7 cellular contexts compared by ENCODE assay signal in the genomic region with DNA sequence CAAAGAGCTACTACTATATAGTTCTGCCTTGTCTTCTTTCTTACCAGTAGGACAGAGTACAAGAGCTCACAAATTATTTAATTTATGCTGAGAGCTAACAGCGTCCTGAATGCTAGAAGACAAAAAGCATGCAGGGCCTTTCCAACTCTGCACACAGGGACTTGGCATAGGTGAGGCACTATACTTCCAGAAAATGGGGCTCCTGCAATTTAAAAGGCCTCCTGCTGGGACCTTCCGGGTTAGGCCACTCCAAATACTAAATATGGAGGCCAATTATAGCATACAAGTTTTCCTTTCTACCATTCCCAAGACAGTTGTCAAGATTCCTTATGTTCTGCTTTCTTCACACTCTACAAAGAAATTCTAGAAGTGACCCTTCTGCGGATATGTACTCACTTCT. TPM values are rescaled to one million over a fixed set of nuclear protein-coding genes. Genes with fewer than 3 reads are reported as not detected.
DNase-seq lines count a peak whose midpoint lies in the region; ATAC-seq and TF ChIP-seq lines count a peak whose summit lies in the region.

No MANE protein-coding gene starts in this region.

- ATAC-seq in WTC11: peak; percentile 1; the same call in 1 of the 2 replicates
- no peak for ATAC-seq in stimulated activated effector memory CD8-positive, alpha-beta T cell treated with anti-CD3 and anti-CD28 coated beads, Interleukin-12 subunit alpha, Interleukin-12 subunit beta, amount 100 ng/mL, for 72 hours

- H3K27me3 ChIP-seq in GM06990 (replicated peaks; ENCODE audit: control insufficient read depth, insufficient read depth, low read length): no peaks in the 10 kb centered on the region
- peaks cover 27% of the 10 kb centered on the region for H3K27me3 ChIP-seq in HUES64 (ENCODE audit: insufficient read depth, low read length)
- peaks cover 6% of the 10 kb centered on the region for H3K27me3 ChIP-seq in hepatocyte

- H3K9me3 Mint-ChIP-seq in WTC11: no peaks in the 10 kb centered on the region
- H3K9me3 Mint-ChIP-seq in stimulated activated effector memory CD8-positive, alpha-beta T cell treated with anti-CD3 and anti-CD28 coated beads, Interleukin-12 subunit alpha, Interleukin-12 subunit beta, amount 100 ng/mL, for 72 hours: no peaks in the 10 kb centered on the region

- CTCF ChIA-PET in WTC11 (lab: Charles Lee): interaction anchor here (3.2 kb wide), 1 partner anchor 18 kb away, joined by 36 read pairs; the partner anchor contains the start of gene DYNC2H1

- H3K4me1 Mint-ChIP-seq in WTC11: peaks cover 21% of the 10 kb centered on the region
- H3K4me1 Mint-ChIP-seq in stimulated activated effector memory CD8-positive, alpha-beta T cell treated with anti-CD3 and anti-CD28 coated beads, Interleukin-12 subunit alpha, Interleukin-12 subunit beta, amount 100 ng/mL, for 72 hours: peaks cover 10% of the 10 kb centered on the region

- H3K4me2 ChIP-seq in hepatocyte: peak overlapping the region; percentile 81

- peak overlapping the region; percentile 89 for H3K4me3 Mint-ChIP-seq in WTC11
- H3K4me3 Mint-ChIP-seq in stimulated activated effector memory CD8-positive, alpha-beta T cell treated with anti-CD3 and anti-CD28 coated beads, Interleukin-12 subunit alpha, Interleukin-12 subunit beta, amount 100 ng/mL, for 72 hours: peak overlapping the region; percentile 83

- H3K27me3 Mint-ChIP-seq in WTC11 (ENCODE audit: low read depth): peaks cover 10% of the 10 kb centered on the region

- H3K9me3 ChIP-seq in HUES64 (ENCODE audit: insufficient read depth, low read depth, low read length) (no peaks in the 10 kb centered on the region), hepatocyte (ENCODE audit: low read depth) (no peaks in the 10 kb centered on the region)

- H3K27ac Mint-ChIP-seq in WTC11: peak overlapping the region; percentile 79
- peak overlapping the region; percentile 91 for H3K27ac Mint-ChIP-seq in stimulated activated effector memory CD8-positive, alpha-beta T cell treated with anti-CD3 and anti-CD28 coated beads, Interleukin-12 subunit alpha, Interleukin-12 subunit beta, amount 100 ng/mL, for 72 hours

- H3K79me2 ChIP-seq in hepatocyte: peaks cover 52% of the 10 kb centered on the region

- H3K4me3 ChIP-seq in GM06990 (replicated peaks; ENCODE audit: low read depth, low read length) (peak overlapping the region; percentile 99), HUES64 (ENCODE audit: low read length) (peak overlapping the region; percentile 94), hepatocyte (peak overlapping the region; percentile 82)

- no peaks in the 10 kb centered on the region for H3K9me2 ChIP-seq in hepatocyte (replicated peaks; ENCODE audit: insufficient read depth)

- H3K9ac ChIP-seq in HUES64 (ENCODE audit: low read depth, low read length): peak overlapping the region; percentile 73

- WGBS in HUES64: 0% methylated on average over 3 of the region's 3 CpGs
- 1% methylated on average over 3 of the region's 3 CpGs for WGBS in hepatocyte (ENCODE audit: low lambda C conversion rate, missing lambda C conversion rate)

- TF ChIP-seq CTCF in GM06990 (IDR thresholded peaks at IDR 0.05; ENCODE audit: insufficient read depth, low read length, poor library complexity, severe bottlenecking): no peak
- no peak for TF ChIP-seq CTCF in WTC11 (IDR thresholded peaks at IDR 0.05)
- TF ChIP-seq CTCF in hepatocyte (IDR thresholded peaks at IDR 0.05; ENCODE audit: poor library complexity): no peak

- DNase-seq in GM06990 (ENCODE audit: extremely low read depth, insufficient read length): no peak
- DNase-seq in WTC11 (ENCODE audit: low spot score): no peak
- DNase-seq in hepatocyte (ENCODE audit: low spot score): peak; percentile 14
- no peak for DNase-seq in stimulated activated effector memory CD8-positive, alpha-beta T cell treated with anti-CD3 and anti-CD28 coated beads, Interleukin-12 subunit alpha, Interleukin-12 subunit beta, amount 100 ng/mL, for 72 hours (ENCODE audit: low spot score in 2 of 2)
- DNase-seq in stimulated activated CD4-positive, alpha-beta T cell treated with anti-CD3 and anti-CD28 coated beads, Interleukin-2, amount 100 ng/mL, for 24 hours: no peak
- DNase-seq in mucosa of gallbladder (ENCODE audit: low spot score): no peak

- peaks cover 24% of the 10 kb centered on the region for H3K36me3 Mint-ChIP-seq in WTC11
- H3K36me3 Mint-ChIP-seq in stimulated activated effector memory CD8-positive, alpha-beta T cell treated with anti-CD3 and anti-CD28 coated beads, Interleukin-12 subunit alpha, Interleukin-12 subunit beta, amount 100 ng/mL, for 72 hours: peaks cover 47% of the 10 kb centered on the region

- peaks cover 1% of the 10 kb centered on the region; the same call in 1 of the 2 replicates for H3K36me3 ChIP-seq in GM06990 (ENCODE audit: control insufficient read depth, insufficient read depth, low read length)
- H3K36me3 ChIP-seq in HUES64 (ENCODE audit: insufficient read depth, low read length): peaks cover 43% of the 10 kb centered on the region
- H3K36me3 ChIP-seq in hepatocyte (replicated peaks; ENCODE audit: insufficient read depth, low read depth): no peaks in the 10 kb centered on the region

- H3K4me1 ChIP-seq in HUES64 (ENCODE audit: insufficient read depth, low read length) (peaks cover 15% of the 10 kb centered on the region), hepatocyte (ENCODE audit: insufficient read depth) (peaks cover 13% of the 10 kb centered on the region)

- peak overlapping the region; percentile 84 for H2AFZ ChIP-seq in hepatocyte

- POLR2A ChIA-PET in WTC11 (lab: Charles Lee): interaction anchor here (0.9 to 3.0 kb wide), 2 partner anchors 14 to 18 kb away, joined by 3 to 29 read pairs; partner anchors contain the start of gene DYNC2H1

- H4K20me1 ChIP-seq in hepatocyte (ENCODE audit: insufficient read depth, poor library complexity, severe bottlenecking): peaks cover 4% of the 10 kb centered on the region

- H3K27ac ChIP-seq in HUES64 (ENCODE audit: low read depth, low read length) (peak overlapping the region; percentile 56; the same call in 1 of the 2 replicates), hepatocyte (peak overlapping the region; percentile 96)

TF ChIP-seq in WTC11, 78 proteins besides CTCF, POLR2A, EP300 and RAD21:
- TF ChIP-seq FOXK1 (CRISPR knock-in tag; IDR thresholded peaks at IDR 0.05): no peak
- TF ChIP-seq, protein P1, sequence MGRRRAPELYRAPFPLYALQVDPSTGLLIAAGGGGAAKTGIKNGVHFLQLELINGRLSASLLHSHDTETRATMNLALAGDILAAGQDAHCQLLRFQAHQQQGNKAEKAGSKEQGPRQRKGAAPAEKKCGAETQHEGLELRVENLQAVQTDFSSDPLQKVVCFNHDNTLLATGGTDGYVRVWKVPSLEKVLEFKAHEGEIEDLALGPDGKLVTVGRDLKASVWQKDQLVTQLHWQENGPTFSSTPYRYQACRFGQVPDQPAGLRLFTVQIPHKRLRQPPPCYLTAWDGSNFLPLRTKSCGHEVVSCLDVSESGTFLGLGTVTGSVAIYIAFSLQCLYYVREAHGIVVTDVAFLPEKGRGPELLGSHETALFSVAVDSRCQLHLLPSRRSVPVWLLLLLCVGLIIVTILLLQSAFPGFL (CRISPR knock-in tag; IDR thresholded peaks at IDR 0.05; ENCODE audit: borderline replicate concordance): no peak
- TF ChIP-seq HMGXB4 (CRISPR knock-in tag; IDR thresholded peaks at IDR 0.05): no peak
- no peak for TF ChIP-seq RORB (CRISPR knock-in tag; IDR thresholded peaks at IDR 0.05)
- TF ChIP-seq ELF4 (CRISPR knock-in tag; IDR thresholded peaks at IDR 0.05; ENCODE audit: low read depth): no peak
- TF ChIP-seq NR3C1 (CRISPR knock-in tag; conservative IDR thresholded peaks at IDR 0.05; ENCODE audit: low read depth): no peak
- TF ChIP-seq TEAD1 (CRISPR knock-in tag; IDR thresholded peaks at IDR 0.05): no peak
- TF ChIP-seq CDX4 (CRISPR knock-in tag; IDR thresholded peaks at IDR 0.05; ENCODE audit: borderline replicate concordance): no peak
- TF ChIP-seq ZNF671 (CRISPR knock-in tag; IDR thresholded peaks at IDR 0.05): no peak
- no peak for TF ChIP-seq SOX15 (CRISPR knock-in tag; IDR thresholded peaks at IDR 0.05)
- no peak for TF ChIP-seq NR2C2 (CRISPR knock-in tag; IDR thresholded peaks at IDR 0.05)
- no peak for TF ChIP-seq ZNF138 (CRISPR knock-in tag; conservative IDR thresholded peaks at IDR 0.05)
- TF ChIP-seq GTF2I (CRISPR knock-in tag; conservative IDR thresholded peaks at IDR 0.05): no peak
- TF ChIP-seq PRRX2 (CRISPR knock-in tag; IDR thresholded peaks at IDR 0.05): no peak
- no peak for TF ChIP-seq KAT7 (CRISPR knock-in tag; IDR thresholded peaks at IDR 0.05; ENCODE audit: borderline replicate concordance)

RNA-seq across cellular contexts. Expression of gene DCUN1D5, which starts 0.9 kb away (rescaled TPM):
- 75.7 TPM for polyA plus RNA-seq in HUES64 (2013, experiment 1 of 2)
- polyA plus RNA-seq in HUES64 (2013, experiment 2 of 2): 73.0 TPM
- total RNA-seq in WTC11 (2021): 75.6 to 98.2 TPM (median 75.9 TPM) in 3 replicates
- total RNA-seq in hepatocyte: 75.5 and 78.4 TPM in 2 replicates
- polyA plus RNA-seq in hepatocyte: 54.5 and 56.4 TPM in 2 replicates
- 14.0 TPM for total RNA-seq in mucosa of gallbladder

RNA-seq across cellular contexts. Expression of gene DYNC2H1, which starts 18.2 kb away (rescaled TPM):
- polyA plus RNA-seq in HUES64 (2013, experiment 1 of 2): 8.2 TPM
- polyA plus RNA-seq in HUES64 (2013, experiment 2 of 2): 7.7 TPM
- 13.7 to 17.2 TPM (median 14.9 TPM) in 3 replicates for total RNA-seq in WTC11 (2021)
- total RNA-seq in hepatocyte: 16.2 and 16.9 TPM in 2 replicates
- polyA plus RNA-seq in hepatocyte: 4.4 and 5.6 TPM in 2 replicates
- total RNA-seq in mucosa of gallbladder: 24.2 TPM
